8 cellular contexts compared by ENCODE assay signal in the genomic region with DNA sequence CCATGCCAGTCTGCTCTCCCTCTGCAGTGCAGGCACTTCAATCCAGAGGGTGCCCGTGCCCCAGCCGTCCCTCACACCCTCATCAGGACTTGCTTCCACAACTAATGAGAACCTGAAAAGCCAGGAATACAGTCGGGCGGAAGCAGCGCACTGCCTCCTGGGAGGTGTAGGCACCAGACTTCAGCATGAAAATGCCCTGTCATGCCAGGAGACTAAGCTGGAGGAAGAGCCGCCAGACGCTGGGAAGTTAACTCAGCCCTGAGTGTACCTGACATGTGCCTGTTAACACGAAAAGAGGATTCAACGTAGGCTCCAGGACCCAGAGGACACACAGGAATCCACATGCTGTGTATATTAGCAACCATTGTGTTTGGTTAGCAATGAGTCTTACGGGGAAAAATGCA. TPM values are rescaled to one million over a fixed set of nuclear protein-coding genes. Genes with fewer than 3 reads are reported as not detected.
DNase-seq lines count a peak whose midpoint lies in the region; ATAC-seq and TF ChIP-seq lines count a peak whose summit lies in the region.

No MANE protein-coding gene starts in this region.

- H3K36me3 Mint-ChIP-seq in WTC11: no peaks in the 10 kb centered on the region

- peak; percentile 94 for ATAC-seq in WTC11
- peak; percentile 89 for ATAC-seq in left ventricle myocardium superior
- ATAC-seq in HG02623 (IDR thresholded peaks at IDR 0.05; ENCODE audit: unreplicated experiment): no peak

- peaks cover 12% of the 10 kb centered on the region for H3K4me1 Mint-ChIP-seq in WTC11

- CTCF ChIA-PET in WTC11 (lab: Charles Lee): interaction anchor here (0.6 to 2.6 kb wide), 3 partner anchors 104 to 496 kb away, joined by 3 to 18 read pairs (median 3); no protein-coding TSS in a partner anchor

- intact Hi-C loops in left ventricle myocardium superior (cut with micrococcal nuclease): no loop called here

- H3K27me3 Mint-ChIP-seq in WTC11 (ENCODE audit: low read depth): no peaks in the 10 kb centered on the region; the same call in 1 of the 2 replicates

- in situ Hi-C loops in Caki2 (cut with HindIII; ENCODE audit: low pct_unique_long_range_greater_than_20kb, low sequenced_read_pairs): no loop called here

- TF ChIP-seq CTCF in WTC11 (IDR thresholded peaks at IDR 0.05): no peak

- H3K4me3 Mint-ChIP-seq in WTC11: no peak overlapping the region

- POLR2A ChIA-PET in WTC11 (lab: Charles Lee): interaction anchor here (0.7 kb wide), 1 partner anchor 52 kb away, joined by 4 read pairs; no protein-coding TSS in a partner anchor

- no peak overlapping the region for H3K27ac Mint-ChIP-seq in WTC11

- DNase-seq in Caki2 (ENCODE audit: low read depth) (peak; percentile 13), WTC11 (ENCODE audit: low spot score) (peak; percentile 43), left ventricle myocardium superior (peak; percentile 63), pons (ENCODE audit: low spot score) (peak; percentile 42), NCI-H128 (lab: John Stamatoyannopoulos, UW; ENCODE audit: unreplicated experiment) (no peak), HUDEP-2 (lab: John Stamatoyannopoulos, UW; ENCODE audit: unreplicated experiment in 76 of 76) (no peak), NCI-H524 (lab: John Stamatoyannopoulos, UW) (no peak)

- H3K9me3 Mint-ChIP-seq in WTC11: no peaks in the 10 kb centered on the region

TF ChIP-seq in WTC11, 78 proteins besides CTCF, POLR2A, EP300 and RAD21:
- TF ChIP-seq, protein P1, sequence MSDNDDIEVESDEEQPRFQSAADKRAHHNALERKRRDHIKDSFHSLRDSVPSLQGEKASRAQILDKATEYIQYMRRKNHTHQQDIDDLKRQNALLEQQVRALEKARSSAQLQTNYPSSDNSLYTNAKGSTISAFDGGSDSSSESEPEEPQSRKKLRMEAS (CRISPR knock-in tag; IDR thresholded peaks at IDR 0.05): 0 out of 2 replicates have a peak, but pooled peaks have one; percentile 21
- TF ChIP-seq ZNF219 (CRISPR knock-in tag; IDR thresholded peaks at IDR 0.05; ENCODE audit: borderline replicate concordance) (no peak), ZNF671 (CRISPR knock-in tag; IDR thresholded peaks at IDR 0.05) (no peak), ZNF138 (CRISPR knock-in tag; conservative IDR thresholded peaks at IDR 0.05) (no peak), SMAD3 (CRISPR knock-in tag; IDR thresholded peaks at IDR 0.05; ENCODE audit: borderline replicate concordance) (no peak), ZNF416 (CRISPR knock-in tag; IDR thresholded peaks at IDR 0.05) (no peak), SMAD4 (CRISPR knock-in tag; IDR thresholded peaks at IDR 0.05) (no peak), JAZF1 (CRISPR knock-in tag; IDR thresholded peaks at IDR 0.05) (no peak), NFE2L1 (CRISPR knock-in tag; IDR thresholded peaks at IDR 0.05) (peak; percentile 82), CREB1 (CRISPR knock-in tag; IDR thresholded peaks at IDR 0.05) (no peak), ZNF263 (CRISPR knock-in tag; IDR thresholded peaks at IDR 0.05; ENCODE audit: low read depth) (no peak)
- TF ChIP-seq, protein P2, sequence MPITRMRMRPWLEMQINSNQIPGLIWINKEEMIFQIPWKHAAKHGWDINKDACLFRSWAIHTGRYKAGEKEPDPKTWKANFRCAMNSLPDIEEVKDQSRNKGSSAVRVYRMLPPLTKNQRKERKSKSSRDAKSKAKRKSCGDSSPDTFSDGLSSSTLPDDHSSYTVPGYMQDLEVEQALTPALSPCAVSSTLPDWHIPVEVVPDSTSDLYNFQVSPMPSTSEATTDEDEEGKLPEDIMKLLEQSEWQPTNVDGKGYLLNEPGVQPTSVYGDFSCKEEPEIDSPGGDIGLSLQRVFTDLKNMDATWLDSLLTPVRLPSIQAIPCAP (CRISPR knock-in tag; IDR thresholded peaks at IDR 0.05): no peak
- TF ChIP-seq, protein P3, sequence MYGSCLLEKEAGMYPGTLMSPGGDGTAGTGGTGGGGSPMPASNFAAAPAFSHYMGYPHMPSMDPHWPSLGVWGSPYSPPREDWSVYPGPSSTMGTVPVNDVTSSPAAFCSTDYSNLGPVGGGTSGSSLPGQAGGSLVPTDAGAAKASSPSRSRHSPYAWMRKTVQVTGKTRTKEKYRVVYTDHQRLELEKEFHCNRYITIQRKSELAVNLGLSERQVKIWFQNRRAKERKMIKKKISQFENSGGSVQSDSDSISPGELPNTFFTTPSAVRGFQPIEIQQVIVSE (CRISPR knock-in tag; IDR thresholded peaks at IDR 0.05; ENCODE audit: borderline replicate concordance): no peak
- TF ChIP-seq, protein P4, sequence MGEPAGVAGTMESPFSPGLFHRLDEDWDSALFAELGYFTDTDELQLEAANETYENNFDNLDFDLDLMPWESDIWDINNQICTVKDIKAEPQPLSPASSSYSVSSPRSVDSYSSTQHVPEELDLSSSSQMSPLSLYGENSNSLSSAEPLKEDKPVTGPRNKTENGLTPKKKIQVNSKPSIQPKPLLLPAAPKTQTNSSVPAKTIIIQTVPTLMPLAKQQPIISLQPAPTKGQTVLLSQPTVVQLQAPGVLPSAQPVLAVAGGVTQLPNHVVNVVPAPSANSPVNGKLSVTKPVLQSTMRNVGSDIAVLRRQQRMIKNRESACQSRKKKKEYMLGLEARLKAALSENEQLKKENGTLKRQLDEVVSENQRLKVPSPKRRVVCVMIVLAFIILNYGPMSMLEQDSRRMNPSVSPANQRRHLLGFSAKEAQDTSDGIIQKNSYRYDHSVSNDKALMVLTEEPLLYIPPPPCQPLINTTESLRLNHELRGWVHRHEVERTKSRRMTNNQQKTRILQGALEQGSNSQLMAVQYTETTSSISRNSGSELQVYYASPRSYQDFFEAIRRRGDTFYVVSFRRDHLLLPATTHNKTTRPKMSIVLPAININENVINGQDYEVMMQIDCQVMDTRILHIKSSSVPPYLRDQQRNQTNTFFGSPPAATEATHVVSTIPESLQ (CRISPR knock-in tag; IDR thresholded peaks at IDR 0.05): no peak

RNA-seq across cellular contexts. Expression of a gene that starts 40.0 kb away (rescaled TPM):
- not detected in 2 replicates for total RNA-seq in Caki2 (2014; rRNA removed; shearing (Covaris generic); ENCODE audit: low replicate concordance)
- total RNA-seq in WTC11 (2021) (0.39 to 0.63 TPM (median 0.44 TPM) in 3 replicates), left ventricle myocardium superior (18.9 TPM)

Comparison
In these comparisons a context has a peak if more than half of its experiments do, and no peak if none do; other contexts are left out.
1. DNase-seq: peak in Caki2 (single experiment), WTC11 (single experiment), left ventricle myocardium superior (single experiment) and pons (single experiment); none in NCI-H128 (single experiment), HUDEP-2 (0 of 76) and NCI-H524 (0 of 2).
2. RNA of a gene that starts 40.0 kb away (total RNA-seq): 18.9 TPM in left ventricle myocardium superior (single experiment); 0.39 to 0.63 TPM in WTC11 and not detected in Caki2; every median in the first group is over 10 times any median in the second.